ENCODE assay signal across 1 cellular context in genomic region chr15:75776075-75776443, GRCh38.
TF ChIP-seq lines count a peak whose summit lies in the region.

No MANE protein-coding gene starts in this region.

TF ChIP-seq in HEK293, 187 proteins besides CTCF, POLR2A, EP300 and RAD21 (continued from another document and continues in another):
- no peak for TF ChIP-seq HIC1 (tag by site-specific recombination; IDR thresholded peaks at IDR 0.05)
- no peak for TF ChIP-seq ZNF473 (tag by site-specific recombination; IDR thresholded peaks at IDR 0.05)
- TF ChIP-seq ZNF239 (tag by site-specific recombination; IDR thresholded peaks at IDR 0.05), result no peak
- no peak for TF ChIP-seq ZNF707 (tag by site-specific recombination; IDR thresholded peaks at IDR 0.05)
- TF ChIP-seq ZNF488 (tag by site-specific recombination; IDR thresholded peaks at IDR 0.05), result no peak
- no peak for TF ChIP-seq ZNF391 (tag by site-specific recombination; IDR thresholded peaks at IDR 0.05; ENCODE audit: borderline replicate concordance, low read depth)
- no peak for TF ChIP-seq BCL11B (tag by site-specific recombination; IDR thresholded peaks at IDR 0.05; ENCODE audit: low read depth)
- no peak for TF ChIP-seq KLF17 (tag by site-specific recombination; IDR thresholded peaks at IDR 0.05)
- TF ChIP-seq PATZ1 (tag by site-specific recombination; IDR thresholded peaks at IDR 0.05), result no peak; the same call in 1 of the 2 replicates
- TF ChIP-seq ZNF366 (tag by site-specific recombination; conservative IDR thresholded peaks at IDR 0.05), result peak; percentile 50; the same call in 1 of the 2 replicates
- no peak for TF ChIP-seq ZNF664 (tag by site-specific recombination; IDR thresholded peaks at IDR 0.05)
- TF ChIP-seq ZNF621 (tag by site-specific recombination; IDR thresholded peaks at IDR 0.05), result no peak
- no peak for TF ChIP-seq ZNF221 (tag by site-specific recombination; IDR thresholded peaks at IDR 0.05; ENCODE audit: borderline replicate concordance)
- TF ChIP-seq ZNF704 (tag by site-specific recombination; IDR thresholded peaks at IDR 0.05), result no peak
- TF ChIP-seq SALL2 (tag by site-specific recombination; IDR thresholded peaks at IDR 0.05; ENCODE audit: borderline replicate concordance), result no peak
- no peak for TF ChIP-seq ZBTB10 (tag by site-specific recombination; IDR thresholded peaks at IDR 0.05)
- TF ChIP-seq ZNF398 (tag by site-specific recombination; IDR thresholded peaks at IDR 0.05), result peak; percentile 92
- no peak for TF ChIP-seq YY1 (tag by site-specific recombination; IDR thresholded peaks at IDR 0.05)
- TF ChIP-seq ZNF548 (tag by site-specific recombination; IDR thresholded peaks at IDR 0.05), result no peak
- TF ChIP-seq EGR2 (tag by site-specific recombination; IDR thresholded peaks at IDR 0.05; ENCODE audit: low read depth), result no peak
- no peak for TF ChIP-seq ZNF37A (tag by site-specific recombination; IDR thresholded peaks at IDR 0.05)
- TF ChIP-seq ZNF394 (tag by site-specific recombination; IDR thresholded peaks at IDR 0.05; ENCODE audit: borderline replicate concordance), result no peak
- no peak for TF ChIP-seq ZNF362 (tag by site-specific recombination; IDR thresholded peaks at IDR 0.05)
- no peak for TF ChIP-seq ZNF549 (tag by site-specific recombination; IDR thresholded peaks at IDR 0.05)
- TF ChIP-seq ZNF645 (tag by site-specific recombination; IDR thresholded peaks at IDR 0.05), result no peak
- TF ChIP-seq ZSCAN16 (tag by site-specific recombination; IDR thresholded peaks at IDR 0.05), result no peak
- TF ChIP-seq MEIS1 (CRISPR knock-in tag; IDR thresholded peaks at IDR 0.05; ENCODE audit: borderline replicate concordance), result no peak
- TF ChIP-seq OVOL3 (tag by site-specific recombination; IDR thresholded peaks at IDR 0.05), result no peak
- peak; percentile 45; the same call in 1 of the 2 replicates for TF ChIP-seq KLF10 (tag by site-specific recombination; IDR thresholded peaks at IDR 0.05)
- no peak for TF ChIP-seq ZNF670 (tag by site-specific recombination; IDR thresholded peaks at IDR 0.05; ENCODE audit: low read depth)
- no peak for TF ChIP-seq ZNF175 (tag by site-specific recombination; IDR thresholded peaks at IDR 0.05)
- TF ChIP-seq SP7 (tag by site-specific recombination; IDR thresholded peaks at IDR 0.05), result peak; percentile 78
- TF ChIP-seq ZXDB (tag by site-specific recombination; IDR thresholded peaks at IDR 0.05), result no peak
- no peak for TF ChIP-seq ZNF830 (tag by site-specific recombination; IDR thresholded peaks at IDR 0.05; ENCODE audit: low read depth)
- no peak for TF ChIP-seq ZBTB7A (tag by site-specific recombination; IDR thresholded peaks at IDR 0.05; ENCODE audit: low read depth)
- no peak for TF ChIP-seq PBX3 (CRISPR knock-in tag; IDR thresholded peaks at IDR 0.05)
- TF ChIP-seq ZNF843 (tag by site-specific recombination; IDR thresholded peaks at IDR 0.05), result no peak
- no peak; the same call in 1 of the 2 replicates for TF ChIP-seq ZNF639 (tag by site-specific recombination; IDR thresholded peaks at IDR 0.05)
- peak; percentile 89 for TF ChIP-seq ZBTB21 (tag by site-specific recombination; IDR thresholded peaks at IDR 0.05)
- TF ChIP-seq SCRT2 (tag by site-specific recombination; IDR thresholded peaks at IDR 0.05), result no peak
- TF ChIP-seq ZFHX2 (tag by site-specific recombination; conservative IDR thresholded peaks at IDR 0.05), result no peak; the same call in 1 of the 2 replicates
- TF ChIP-seq ZNF184 (tag by site-specific recombination; IDR thresholded peaks at IDR 0.05), result no peak
- TF ChIP-seq ZNF580 (tag by site-specific recombination; IDR thresholded peaks at IDR 0.05), result no peak
- TF ChIP-seq ZNF146 (tag by site-specific recombination; IDR thresholded peaks at IDR 0.05), result no peak
- TF ChIP-seq ZNF555 (tag by site-specific recombination; conservative IDR thresholded peaks at IDR 0.05), result no peak
- TF ChIP-seq ZNF26 (tag by site-specific recombination; IDR thresholded peaks at IDR 0.05), result no peak
